In the genomic region with DNA sequence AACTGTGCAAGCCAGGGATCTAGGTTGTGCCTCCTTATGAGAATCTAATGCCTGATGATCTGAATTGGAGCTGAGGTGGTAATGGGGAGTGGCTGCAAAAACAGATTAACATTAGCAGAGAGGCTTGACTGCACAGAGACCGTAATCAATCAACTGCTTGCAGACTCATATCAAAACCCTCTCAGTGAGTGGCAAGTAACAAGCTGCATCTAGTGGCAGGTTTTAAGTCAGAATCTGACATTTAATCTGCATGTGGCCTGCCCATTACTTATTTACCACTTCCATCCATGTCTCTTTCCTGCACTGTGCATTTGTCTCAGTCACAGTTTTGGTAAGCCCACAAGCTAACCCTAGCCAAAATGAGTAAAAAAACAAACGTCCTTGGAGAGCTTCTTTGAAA, we compare ENCODE assay signal across 20 cellular contexts. TPM values are rescaled to one million over a fixed set of nuclear protein-coding genes. Genes with fewer than 3 reads are reported as not detected.
A peak's percentile ranks its signal among the peaks of the same experiment; 100 is the strongest.
DNase-seq lines count a peak whose midpoint lies in the region; ATAC-seq and TF ChIP-seq lines count a peak whose summit lies in the region.
"Had no signal": no experiment of that assay in that cellular context is flagged by ENCODE, and none has a peak within 500 bp of the region (broad histone marks: within the 10 kb centered on the region; RNA-seq: fewer than 3 reads in every experiment).

No MANE protein-coding gene starts in this region.

- H3K4me3 Mint-ChIP-seq in activated T-helper 17 cell treated with anti-CD3 and anti-CD28 coated beads, Interleukin-2, amount 50 U/mL, for 72 hours: peak overlapping the region; percentile 10
- no peak overlapping the region for H3K4me3 Mint-ChIP-seq in HFFc6
- H3K4me3 Mint-ChIP-seq: brain; endodermal cell; naive thymus-derived CD8-positive, alpha-beta T cell; T-helper 17 cell; WTC11 had no signal

- H3K27me3 Mint-ChIP-seq in activated T-helper 17 cell treated with anti-CD3 and anti-CD28 coated beads, Interleukin-2, amount 50 U/mL, for 72 hours: no peaks in the 10 kb centered on the region
- no peaks in the 10 kb centered on the region for H3K27me3 Mint-ChIP-seq in HFFc6 (ENCODE audit: insufficient read depth)
- H3K27me3 Mint-ChIP-seq: brain; naive thymus-derived CD8-positive, alpha-beta T cell; T-helper 17 cell had no signal

- H3K9me3 ChIP-seq in psoas muscle: no peaks in the 10 kb centered on the region
- H3K9me3 ChIP-seq: colonic mucosa, ovary had no signal

- H3K27ac Mint-ChIP-seq in activated T-helper 17 cell treated with anti-CD3 and anti-CD28 coated beads, Interleukin-2, amount 50 U/mL, for 72 hours: peak overlapping the region; percentile 67
- H3K27ac Mint-ChIP-seq in HFFc6: no peak overlapping the region
- H3K27ac Mint-ChIP-seq: endodermal cell, T-helper 17 cell, WTC11 had no signal

- no peak for DNase-seq in psoas muscle
- DNase-seq in cerebellar cortex (ENCODE audit: low spot score): no peak
- DNase-seq in HFFc6: no peak
- DNase-seq: AML-193; colonic mucosa; DND-41; endodermal cell; naive thymus-derived CD8-positive, alpha-beta T cell; NCI-H1417; ovary; stimulated activated naive CD4-positive, alpha-beta T cell treated with Interleukin-2 at 50 U/mL for 16 hours; T-helper 17 cell; trophoblast cell had no signal

- H3K9me3 Mint-ChIP-seq in activated T-helper 17 cell treated with anti-CD3 and anti-CD28 coated beads, Interleukin-2, amount 50 U/mL, for 72 hours: no peaks in the 10 kb centered on the region
- H3K9me3 Mint-ChIP-seq in HFFc6: no peaks in the 10 kb centered on the region
- H3K9me3 Mint-ChIP-seq: brain; naive thymus-derived CD8-positive, alpha-beta T cell; WTC11 had no signal

- TF ChIP-seq CTCF in psoas muscle (IDR thresholded peaks at IDR 0.05) (no peak), HFFc6 (IDR thresholded peaks at IDR 0.05) (no peak)

- intact Hi-C loops in psoas muscle (cut with DNase I): no loop called here

- WGBS in psoas muscle, 3 donors: 56 to 67% (median 60%) methylated on average over 2 of the region's 2 CpGs

- H3K4me1 ChIP-seq in psoas muscle: peaks cover 30% of the 10 kb centered on the region
- H3K4me1 ChIP-seq: colonic mucosa had no signal

- peaks cover 100% of the 10 kb centered on the region for H3K36me3 Mint-ChIP-seq in activated T-helper 17 cell treated with anti-CD3 and anti-CD28 coated beads, Interleukin-2, amount 50 U/mL, for 72 hours (ENCODE audit: low read depth)
- H3K36me3 Mint-ChIP-seq in HFFc6 (ENCODE audit: low read depth): peaks cover 22% of the 10 kb centered on the region

- no peaks in the 10 kb centered on the region for H3K27me3 ChIP-seq in psoas muscle (ENCODE audit: insufficient read depth in 3 of 3, low read length in 2 of 3)
- H3K27me3 ChIP-seq: colonic mucosa, ovary had no signal

- ATAC-seq in GM18511 (IDR thresholded peaks at IDR 0.05; ENCODE audit: unreplicated experiment) (peak; percentile 59), GM18870 (IDR thresholded peaks at IDR 0.05; ENCODE audit: unreplicated experiment) (peak; percentile 44), HG02870 (IDR thresholded peaks at IDR 0.05; ENCODE audit: unreplicated experiment) (peak; percentile 64), psoas muscle (no peak)
- peak; percentile 83 for ATAC-seq in activated T-helper 17 cell treated with anti-CD3 and anti-CD28 coated beads, Interleukin-2, amount 50 U/mL, for 72 hours (replicated peaks)
- ATAC-seq: naive thymus-derived CD8-positive, alpha-beta T cell; sciatic nerve; T-helper 17 cell; WTC11 had no signal

- H3K27ac ChIP-seq in psoas muscle: no peak overlapping the region
- H3K27ac ChIP-seq: colonic mucosa, ovary had no signal

- no peak overlapping the region for H3K4me3 ChIP-seq in psoas muscle
- H3K4me3 ChIP-seq: colonic mucosa, ovary had no signal

- H3K4me1 Mint-ChIP-seq in activated T-helper 17 cell treated with anti-CD3 and anti-CD28 coated beads, Interleukin-2, amount 50 U/mL, for 72 hours: peaks cover 31% of the 10 kb centered on the region
- no peaks in the 10 kb centered on the region; the same call in 1 of the 2 replicates for H3K4me1 Mint-ChIP-seq in HFFc6 (ENCODE audit: low read depth)
- H3K4me1 Mint-ChIP-seq: brain had no signal

- H3K36me3 ChIP-seq in psoas muscle (ENCODE audit: insufficient read depth in 1 of 2, low read depth in 1 of 2): peaks cover 16 to 93% of the 10 kb centered on the region in 2 donors
- H3K36me3 ChIP-seq: ovary had no signal

RNA-seq across cellular contexts. Expression of a gene that starts 11.2 kb away (rescaled TPM):
- total RNA-seq in activated T-helper 17 cell treated with anti-CD3 and anti-CD28 coated beads, Interleukin-2, amount 50 U/mL, for 72 hours: 100 to 1,000 TPM; 122 to 126 TPM
- total RNA-seq in psoas muscle: 100 to 1,000 TPM in 2 of 4 donors, 10 to 100 TPM in 2; 82.6 to 150 (median 102) TPM
- 100 to 1,000 TPM in 1 of 3 donors, 10 to 100 TPM in 2; 80.7 to 218 (median 83.0) TPM for polyA plus RNA-seq in psoas muscle
- 100 to 1,000 TPM; 107 to 166 (median 144) TPM for total RNA-seq in HFFc6 (2021; fragmentation: NEBNext Ultra II Directional; extraction: Animal tissue kit (Norgen Biotek cat#: 25700))

Comparison
In these comparisons a context has a peak if more than half of its experiments do, and no peak if none do; other contexts are left out.
1. ATAC-seq: peak in GM18511 (single experiment), GM18870 (single experiment), HG02870 (single experiment) and activated T-helper 17 cell treated with anti-CD3 and anti-CD28 coated beads, Interleukin-2, amount 50 U/mL, for 72 hours (single experiment); none in psoas muscle (0 of 4).